ENCODE assay signal across 8 cellular contexts in genomic region chr4:146654648-146654975, GRCh38. TPM values are rescaled to one million over a fixed set of nuclear protein-coding genes. Genes with fewer than 3 reads are reported as not detected.
DNase-seq lines count a peak whose midpoint lies in the region; ATAC-seq, FAIRE-seq and TF ChIP-seq lines count a peak whose summit lies in the region.

No MANE protein-coding gene starts in this region.

- H3K4me3 ChIP-seq in thymus (ENCODE audit: low read length): peak overlapping the region; percentile 13

- DNase-seq in activated T-cell treated with anti-CD3 and anti-CD28 coated beads, Interleukin-2, amount 50 U/mL, for 24 hours: no peak
- DNase-seq in activated T-cell treated with anti-CD3 and anti-CD28 coated beads, Interleukin-2, amount 50 U/mL, for 48 hours: no peak
- DNase-seq in memory B cell (ENCODE audit: low spot score in 2 of 2): no peak
- DNase-seq in stimulated activated CD4-positive, alpha-beta T cell treated with anti-CD3 and anti-CD28 coated beads, Interleukin-4, amount 100 ng/mL, for 1 hour: no peak
- DNase-seq in H54 (ENCODE audit: insufficient read length, low spot score): no peak

- TF ChIP-seq POLR2A in H54 (IDR thresholded peaks at IDR 0.05; ENCODE audit: low read depth, low read length): no peak

- H3K4me3 Mint-ChIP-seq in activated T-cell treated with anti-CD3 and anti-CD28 coated beads, Interleukin-2, amount 50 U/mL, for 24 hours: peak overlapping the region; percentile 64
- H3K4me3 Mint-ChIP-seq in brain: peak overlapping the region; percentile 74 to 87 (median 76)
- H3K4me3 Mint-ChIP-seq in memory B cell: peak overlapping the region; percentile 64

- no peaks in the 10 kb centered on the region for H3K9me3 ChIP-seq in thymus (ENCODE audit: control insufficient read depth)

- H3K27ac Mint-ChIP-seq in activated T-cell treated with anti-CD3 and anti-CD28 coated beads, Interleukin-2, amount 50 U/mL, for 24 hours: no peak overlapping the region
- H3K27ac Mint-ChIP-seq in brain (no peak overlapping the region), memory B cell (no peak overlapping the region)

- 2% methylated on average over 7 of the region's 7 CpGs for WGBS in thymus

- H3K36me3 ChIP-seq in thymus (ENCODE audit: control insufficient read depth, insufficient read depth): no peaks in the 10 kb centered on the region

- no peak for TF ChIP-seq CTCF in brain (conservative IDR thresholded peaks at IDR 0.05)

- H3K36me3 Mint-ChIP-seq in activated T-cell treated with anti-CD3 and anti-CD28 coated beads, Interleukin-2, amount 50 U/mL, for 24 hours (ENCODE audit: low read depth): no peaks in the 10 kb centered on the region
- H3K36me3 Mint-ChIP-seq in brain: no peaks in the 10 kb centered on the region
- H3K36me3 Mint-ChIP-seq in memory B cell: no peaks in the 10 kb centered on the region

- H3K4me1 ChIP-seq in thymus (ENCODE audit: control insufficient read depth, insufficient read depth, low read length): no peaks in the 10 kb centered on the region

- peaks cover 13% of the 10 kb centered on the region for H3K4me1 Mint-ChIP-seq in activated T-cell treated with anti-CD3 and anti-CD28 coated beads, Interleukin-2, amount 50 U/mL, for 24 hours (ENCODE audit: low read depth)
- peaks cover 7% of the 10 kb centered on the region for H3K4me1 Mint-ChIP-seq in brain
- H3K4me1 Mint-ChIP-seq in memory B cell: peaks cover 7% of the 10 kb centered on the region

- peaks cover 77% of the 10 kb centered on the region for H3K27me3 Mint-ChIP-seq in activated T-cell treated with anti-CD3 and anti-CD28 coated beads, Interleukin-2, amount 50 U/mL, for 24 hours
- H3K27me3 Mint-ChIP-seq in brain: peaks cover 93% of the 10 kb centered on the region
- H3K27me3 Mint-ChIP-seq in memory B cell: peaks cover 25% of the 10 kb centered on the region

- peaks cover 22% of the 10 kb centered on the region for H3K27me3 ChIP-seq in thymus (ENCODE audit: control insufficient read depth, insufficient read depth)

- no peaks in the 10 kb centered on the region for H3K9me3 Mint-ChIP-seq in activated T-cell treated with anti-CD3 and anti-CD28 coated beads, Interleukin-2, amount 50 U/mL, for 24 hours
- peaks cover 0 to 8% (median 3%) of the 10 kb centered on the region in 5 experiments for H3K9me3 Mint-ChIP-seq in brain
- no peaks in the 10 kb centered on the region for H3K9me3 Mint-ChIP-seq in memory B cell

- no peak for FAIRE-seq in H54 (lab: Jason Lieb, UNC)

- ATAC-seq in memory B cell (ENCODE audit: low read depth) (no peak), HG03378 (IDR thresholded peaks at IDR 0.05; ENCODE audit: unreplicated experiment) (no peak)

- H3K27ac ChIP-seq in thymus (ENCODE audit: low read depth): no peak overlapping the region

RNA-seq across cellular contexts. Expression of gene POU4F2, which starts 15.9 kb away (rescaled TPM):
- polyA plus RNA-seq in brain (ENCODE audit: insufficient read depth, low read depth, low replicate concordance) (not detected), thymus (not detected)
